ENCODE assay signal across 20 cellular contexts in the genomic region with DNA sequence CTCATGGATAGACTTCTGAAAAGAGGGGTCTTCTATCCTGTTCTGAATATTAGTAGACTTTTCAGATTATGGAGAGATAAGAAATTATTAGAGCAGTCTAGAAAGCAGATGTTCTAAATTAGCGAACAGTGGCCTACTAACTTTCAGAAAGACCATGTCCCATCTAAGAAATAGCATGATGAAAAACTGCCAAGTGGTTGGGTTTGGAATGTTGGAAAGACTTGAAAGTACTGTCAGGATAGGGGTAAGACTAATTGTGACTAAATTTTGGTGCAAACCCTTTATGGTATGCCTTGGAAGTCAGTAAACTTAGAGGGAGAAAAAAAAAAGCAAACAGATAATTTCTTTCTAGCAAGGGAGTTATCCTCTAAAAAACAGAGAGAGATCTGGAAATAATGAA.
"Had no signal": no experiment of that assay in that cellular context is flagged by ENCODE, and none has a peak within 500 bp of the region (broad histone marks: within the 10 kb centered on the region; RNA-seq: fewer than 3 reads in every experiment).

No MANE protein-coding gene starts in this region.

- H3K4me1 Mint-ChIP-seq: stimulated activated memory B cell treated with anti-CD40 and anti-IgM and Interleukin-4, amounts not matched to agents 10 μg/mL and 1 μg/mL and 100 μg/mL, for 72 hours had no signal

- H3K4me3 Mint-ChIP-seq: activated naive CD4-positive, alpha-beta T cell treated with anti-CD3 and anti-CD28 coated beads for 36 hours; natural killer cell treated with Interleukin-12 subunit alpha and Interleukin-12 subunit beta and Interleukin-15 and Interleukin-18, amount 100 ng/mL, for 72 hours; stimulated activated memory B cell treated with anti-CD40 and anti-IgM and Interleukin-4, amounts not matched to agents 10 μg/mL and 1 μg/mL and 100 μg/mL, for 72 hours; T-helper 1 cell treated with Interleukin-12 subunit alpha and Interleukin-12 subunit beta and Interleukin-4 antibody, amounts not matched to agents 30 μg/mL and 1 μg/mL, for 36 hours had no signal

- H3K27me3 ChIP-seq: colonic mucosa, stomach, suprapubic skin, transverse colon had no signal

- H3K4me3 ChIP-seq: colonic mucosa, stomach, suprapubic skin, transverse colon had no signal

- H3K36me3 ChIP-seq: colonic mucosa had no signal

- H2AFZ ChIP-seq: parathyroid adenoma had no signal

- H3K9me3 Mint-ChIP-seq: activated naive CD4-positive, alpha-beta T cell treated with anti-CD3 and anti-CD28 coated beads for 36 hours; natural killer cell treated with Interleukin-12 subunit alpha and Interleukin-12 subunit beta and Interleukin-15 and Interleukin-18, amount 100 ng/mL, for 72 hours; stimulated activated memory B cell treated with anti-CD40 and anti-IgM and Interleukin-4, amounts not matched to agents 10 μg/mL and 1 μg/mL and 100 μg/mL, for 72 hours; T-helper 1 cell treated with Interleukin-12 subunit alpha and Interleukin-12 subunit beta and Interleukin-4 antibody, amounts not matched to agents 30 μg/mL and 1 μg/mL, for 36 hours had no signal

- DNase-seq: activated CD4-positive, alpha-beta T cell treated with anti-CD3 and anti-CD28 coated beads for 4 hours; activated CD4-positive, alpha-beta T cell treated with anti-CD3 and anti-CD28 coated beads, Interleukin-2, amount 50 U/mL, for 48 hours; activated CD4-positive, CD25-positive, alpha-beta regulatory T cell; activated naive CD4-positive, alpha-beta T cell treated with anti-CD3 and anti-CD28 coated beads for 36 hours; activated T-cell treated with anti-CD3 and anti-CD28 coated beads, Interleukin-2, amount 50 U/mL, for 48 hours; amygdala; colonic mucosa; kidney; midbrain; right cardiac atrium; stimulated activated CD4-positive, alpha-beta T cell treated with anti-CD3 and anti-CD28 coated beads, Interleukin-12 subunit alpha, Interleukin-12 subunit beta, amount 100 ng/mL, for 4 hours; stomach; transverse colon had no signal

- H3K9me3 ChIP-seq: colonic mucosa, stomach, suprapubic skin, transverse colon had no signal

- H3K4me1 ChIP-seq: colonic mucosa, parathyroid adenoma, transverse colon had no signal

- H3K27me3 Mint-ChIP-seq: natural killer cell treated with Interleukin-12 subunit alpha and Interleukin-12 subunit beta and Interleukin-15 and Interleukin-18, amount 100 ng/mL, for 72 hours; stimulated activated memory B cell treated with anti-CD40 and anti-IgM and Interleukin-4, amounts not matched to agents 10 μg/mL and 1 μg/mL and 100 μg/mL, for 72 hours had no signal

- ATAC-seq: natural killer cell treated with Interleukin-12 subunit alpha and Interleukin-12 subunit beta and Interleukin-15 and Interleukin-18, amount 100 ng/mL, for 72 hours; right cardiac atrium; stimulated activated memory B cell treated with anti-CD40 and anti-IgM and Interleukin-4, amounts not matched to agents 10 μg/mL and 1 μg/mL and 100 μg/mL, for 72 hours had no signal

- H3K27ac Mint-ChIP-seq: activated naive CD4-positive, alpha-beta T cell treated with anti-CD3 and anti-CD28 coated beads for 36 hours; natural killer cell treated with Interleukin-12 subunit alpha and Interleukin-12 subunit beta and Interleukin-15 and Interleukin-18, amount 100 ng/mL, for 72 hours; stimulated activated memory B cell treated with anti-CD40 and anti-IgM and Interleukin-4, amounts not matched to agents 10 μg/mL and 1 μg/mL and 100 μg/mL, for 72 hours; T-helper 1 cell treated with Interleukin-12 subunit alpha and Interleukin-12 subunit beta and Interleukin-4 antibody, amounts not matched to agents 30 μg/mL and 1 μg/mL, for 36 hours had no signal

- H3K9ac ChIP-seq: parathyroid adenoma had no signal

- H3K79me2 ChIP-seq: parathyroid adenoma had no signal

- H3K27ac ChIP-seq: colonic mucosa, epithelial cell of prostate, parathyroid adenoma, suprapubic skin, transverse colon had no signal

- FAIRE-seq: kidney, urothelium cell line had no signal
